Comparison of ENCODE assay signal across 13 cellular contexts in the genomic region with DNA sequence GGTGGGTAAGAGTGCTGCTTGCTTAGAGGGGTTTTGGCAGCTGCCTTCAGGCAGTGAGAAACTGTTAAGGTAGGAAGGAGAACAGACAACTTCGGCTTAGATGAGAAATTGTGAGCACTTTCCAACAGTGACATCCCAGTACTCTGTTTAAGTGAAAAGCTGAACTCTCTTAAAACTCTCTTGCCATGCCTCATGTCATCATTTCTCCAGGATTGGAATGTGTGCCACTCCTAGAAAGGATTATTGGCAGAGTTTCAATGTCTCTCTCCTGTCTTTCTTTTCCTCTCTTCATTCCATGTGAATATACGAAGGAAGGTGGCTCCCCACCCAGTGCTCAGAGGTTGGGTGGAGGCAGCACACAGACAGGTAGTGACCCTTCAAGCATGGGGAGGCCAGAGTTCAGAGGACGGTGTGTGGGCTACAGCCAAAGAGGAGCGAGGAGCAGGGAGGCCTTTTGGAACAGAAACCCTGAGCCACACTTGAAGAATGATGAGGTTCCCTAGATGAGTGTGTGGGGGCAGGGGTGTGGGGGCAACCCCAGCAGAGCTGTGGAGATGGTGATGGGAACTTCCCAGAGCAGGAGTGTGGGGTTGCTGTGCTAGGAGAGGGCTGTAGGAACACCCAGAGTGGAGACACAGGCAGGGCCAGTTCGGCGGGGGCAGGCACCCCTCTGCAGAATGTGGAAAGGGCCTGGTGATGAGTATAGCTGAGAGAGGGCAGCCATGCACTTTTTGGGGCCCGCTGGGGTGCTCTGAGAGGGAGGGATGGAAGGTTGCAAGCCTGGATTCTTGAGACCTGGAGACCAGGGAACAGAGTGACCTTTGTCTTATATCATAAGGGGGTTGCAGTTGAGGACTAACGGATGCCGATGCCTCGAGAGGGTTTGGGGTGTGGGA. TPM values are rescaled to one million over a fixed set of nuclear protein-coding genes. Genes with fewer than 3 reads are reported as not detected.
DNase-seq lines count a peak whose midpoint lies in the region; ATAC-seq, FAIRE-seq and TF ChIP-seq lines count a peak whose summit lies in the region.
"Had no signal": no experiment of that assay in that cellular context is flagged by ENCODE, and none has a peak within 500 bp of the region (broad histone marks: within the 10 kb centered on the region; RNA-seq: fewer than 3 reads in every experiment).

No MANE protein-coding gene starts in this region.

- H3K27me3 ChIP-seq in A673 (replicated peaks; ENCODE audit: insufficient read depth, low read depth, low read length, poor library complexity) (no peaks in the 10 kb centered on the region), H9 (ENCODE audit: insufficient read depth, low read length) (no peaks in the 10 kb centered on the region), left lung (no peaks in the 10 kb centered on the region)

- H3K23ac ChIP-seq in H9 (ENCODE audit: insufficient read length, low read depth, low read length) = no peak overlapping the region

- H3K18ac ChIP-seq in H9 (ENCODE audit: insufficient read length, low read depth, low read length) = no peak overlapping the region

- DNase-seq in A673 (ENCODE audit: low spot score) (no peak), H9 (no peak), left lung (no peak), NCI-H1105 (lab: John Stamatoyannopoulos, UW) (no peak), DMS153 treated with DMSO at 0.1 percent for 48 hours (lab: John Stamatoyannopoulos, UW; ENCODE audit: unreplicated experiment) (no peak), kidney (no peak)
- DNase-seq in activated T-cell treated with anti-CD3 and anti-CD28 coated beads, Interleukin-2, amount 50 U/mL, for 4 hours = no peak
- DNase-seq: activated CD8-positive, alpha-beta memory T cell treated with anti-CD3 and anti-CD28 coated beads, Interleukin-2, amount 50 U/mL, for 4 hours; GOT3; posterior cingulate gyrus; SIG-M5 had no signal

- peak overlapping the region; percentile 13 to 86 (median 75); a peak in 6 of 7 replicates for H3K27ac Mint-ChIP-seq in H9

- H2BK12ac ChIP-seq in H9 (ENCODE audit: insufficient read length, low read depth, low read length) = no peak overlapping the region

- no peak overlapping the region for H3K4me3 Mint-ChIP-seq in H9
- peak overlapping the region; percentile 5 for H3K4me3 Mint-ChIP-seq in activated T-cell treated with anti-CD3 and anti-CD28 coated beads, Interleukin-2, amount 50 U/mL, for 4 hours

- no peak for TF ChIP-seq CTCF in A673 (conservative IDR thresholded peaks at IDR 0.05; ENCODE audit: low read depth, low read length)
- no peak for TF ChIP-seq CTCF in H9 (conservative IDR thresholded peaks at IDR 0.05)
- no peak for TF ChIP-seq CTCF in left lung (IDR thresholded peaks at IDR 0.05)
- no peak for TF ChIP-seq CTCF in kidney (IDR thresholded peaks at IDR 0.05; ENCODE audit: borderline replicate concordance, extremely low read depth, insufficient read depth)

- POLR2A ChIA-PET in A673 (lab: Charles Lee; ENCODE audit: low non-redundant PET) = no interaction called here

- no peak overlapping the region for H3K4ac ChIP-seq in H9 (ENCODE audit: low read depth, low read length)

- WGBS in H9 (ENCODE audit: extremely low coverage, insufficient read length, low lambda C conversion rate) = no CpG with 5 or more reads among the region's 10 CpGs

- no peak overlapping the region for H2BK120ac ChIP-seq in H9 (ENCODE audit: low read depth, low read length, poor library complexity, severe bottlenecking)

- no TSS peak for BruUV-seq in A673 (replicated peaks; lab: Mats Ljungman, UMichigan)

- H4K20me1 ChIP-seq in H9 (ENCODE audit: control insufficient read depth, insufficient read depth, insufficient read length) = no peaks in the 10 kb centered on the region

- no peak overlapping the region for H2BK5ac ChIP-seq in H9 (ENCODE audit: insufficient read length, low read length)

- H3K9me3 ChIP-seq in A673 (ENCODE audit: low read depth, low read length, poor library complexity, severe bottlenecking) (no peaks in the 10 kb centered on the region), H9 (ENCODE audit: control insufficient read depth, low read depth, low read length) (no peaks in the 10 kb centered on the region), left lung (no peaks in the 10 kb centered on the region), kidney (ENCODE audit: control insufficient read depth in 1 of 2, low read length in 2 of 2) (no peaks in the 10 kb centered on the region)

- H2AFZ ChIP-seq in H9 (ENCODE audit: low read length) = no peak overlapping the region

- no peak overlapping the region for H4K5ac ChIP-seq in H9 (ENCODE audit: insufficient read length, low read depth, low read length)

- peak overlapping the region; percentile 32 for H3K27ac ChIP-seq in A673 (ENCODE audit: low read depth, low read length, poor library complexity, severe bottlenecking)
- no peak overlapping the region for H3K27ac ChIP-seq in H9 (ENCODE audit: insufficient read length, low read depth, low read length)
- peak overlapping the region in 1 of 2 donors; percentile 50 for H3K27ac ChIP-seq in left lung
- no peak overlapping the region for H3K27ac ChIP-seq in kidney (ENCODE audit: low read depth in 2 of 2, low read length in 2 of 2)

- no peaks in the 10 kb centered on the region for H3K23me2 ChIP-seq in H9 (ENCODE audit: insufficient read length, low read depth, low read length, poor library complexity, severe bottlenecking)

- H3K79me2 ChIP-seq in H9 (ENCODE audit: insufficient read depth, low read length) = peaks cover 5% of the 10 kb centered on the region; the same call in 1 of the 2 replicates

- H3K36me3 Mint-ChIP-seq in H9 (ENCODE audit: insufficient read depth in 1 of 3, low read depth in 3 of 3) = no peaks in the 10 kb centered on the region; a peak in 1 of 7 replicates
- peaks cover 5% of the 10 kb centered on the region for H3K36me3 Mint-ChIP-seq in activated T-cell treated with anti-CD3 and anti-CD28 coated beads, Interleukin-2, amount 50 U/mL, for 4 hours (ENCODE audit: insufficient read depth)

- H2BK20ac ChIP-seq in H9 (ENCODE audit: low read depth, low read length, poor library complexity, severe bottlenecking) = no peak overlapping the region

- H2AK5ac ChIP-seq in H9 (ENCODE audit: insufficient read length, low read length) = no peak overlapping the region

- H3K9ac ChIP-seq in H9 (ENCODE audit: extremely low read depth, insufficient read length, low read length) (no peak overlapping the region), kidney (ENCODE audit: low read length in 2 of 2) (no peak overlapping the region)

- H3K36me3 ChIP-seq in A673 (ENCODE audit: insufficient read depth, low read length, poor library complexity, severe bottlenecking) (no peaks in the 10 kb centered on the region), left lung (peaks cover 0 to 2% of the 10 kb centered on the region in 2 donors), kidney (ENCODE audit: control insufficient read depth in 1 of 2, insufficient read depth in 2 of 2, low read length in 2 of 2) (no peaks in the 10 kb centered on the region)

- no peak overlapping the region for H4K8ac ChIP-seq in H9 (replicated peaks; ENCODE audit: insufficient read length, low read depth, low read length)

- no peak overlapping the region for H3T11ph ChIP-seq in H9 (ENCODE audit: low read length)

- H3K4me1 Mint-ChIP-seq in H9 = peaks cover 24 to 52% of the 10 kb centered on the region in 2 experiments
- peaks cover 68% of the 10 kb centered on the region for H3K4me1 Mint-ChIP-seq in activated T-cell treated with anti-CD3 and anti-CD28 coated beads, Interleukin-2, amount 50 U/mL, for 4 hours (ENCODE audit: low read depth)

- H4K91ac ChIP-seq in H9 (ENCODE audit: insufficient read length, low read depth, low read length) = no peak overlapping the region

- peaks cover 4% of the 10 kb centered on the region for H3K79me1 ChIP-seq in H9 (ENCODE audit: insufficient read depth, low read depth, low read length, poor library complexity, severe bottlenecking)

- H3K27me3 Mint-ChIP-seq in H9 (ENCODE audit: low read depth) = no peaks in the 10 kb centered on the region
- no peaks in the 10 kb centered on the region for H3K27me3 Mint-ChIP-seq in activated T-cell treated with anti-CD3 and anti-CD28 coated beads, Interleukin-2, amount 50 U/mL, for 4 hours (ENCODE audit: low read depth)

- H3K14ac ChIP-seq in H9 (ENCODE audit: insufficient read depth, low read length) = no peak overlapping the region

- intact Hi-C loops in A673 (cut with micrococcal nuclease; ENCODE audit: unreplicated experiment) (no loop called here), left lung (cut with DNase I) (no loop called here), kidney (cut with DNase I) (no loop called here)

- no peaks in the 10 kb centered on the region for H3K9me3 Mint-ChIP-seq in H9
- no peaks in the 10 kb centered on the region for H3K9me3 Mint-ChIP-seq in activated T-cell treated with anti-CD3 and anti-CD28 coated beads, Interleukin-2, amount 50 U/mL, for 4 hours

- H3K4me3 ChIP-seq in A673 (ENCODE audit: low read depth, low read length, poor library complexity, severe bottlenecking) = no peak overlapping the region
- no peak overlapping the region for H3K4me3 ChIP-seq in left lung
- no peak overlapping the region for H3K4me3 ChIP-seq in kidney (ENCODE audit: low read length in 2 of 2)

- H3K4me2 ChIP-seq in H9 (ENCODE audit: insufficient read depth, insufficient read length, low read length) = no peak overlapping the region

- FAIRE-seq in kidney (lab: Jason Lieb, UNC) = no peak
- FAIRE-seq: GM18507 had no signal

- peaks cover 65% of the 10 kb centered on the region for H3K4me1 ChIP-seq in A673 (ENCODE audit: insufficient read depth, low read length, poor library complexity, severe bottlenecking)
- no peaks in the 10 kb centered on the region; the same call in 1 of the 2 replicates for H3K4me1 ChIP-seq in H9 (ENCODE audit: insufficient read depth, low read length)
- peaks cover 17 to 55% of the 10 kb centered on the region in 2 donors for H3K4me1 ChIP-seq in left lung
- H3K4me1 ChIP-seq in kidney (ENCODE audit: control insufficient read depth in 1 of 2, insufficient read depth in 1 of 2, low read depth in 1 of 2, low read length in 2 of 2) = peaks cover 7% of the 10 kb centered on the region in 2 donors

- peak; percentile 37 to 45 for ATAC-seq in activated T-cell treated with anti-CD3 and anti-CD28 coated beads, Interleukin-2, amount 50 U/mL, for 4 hours
- ATAC-seq in left lung = peak; percentile 12
- ATAC-seq in GM21423 (IDR thresholded peaks at IDR 0.05; ENCODE audit: unreplicated experiment) = no peak

- H3K56ac ChIP-seq in H9 (ENCODE audit: insufficient read length, low read depth, low read length) = no peak overlapping the region

- CTCF ChIA-PET in A673 (lab: Charles Lee) = no interaction called here

- H2BK15ac ChIP-seq in H9 (ENCODE audit: low read depth, low read length) = no peak overlapping the region

RNA-seq across cellular contexts. Expression of gene GALNT2, which starts 58.8 kb away (rescaled TPM):
- total RNA-seq in A673 (2021) = 80.5 and 94.6 TPM in 2 replicates
- total RNA-seq in H9 (2021) = 56.1 and 57.6 TPM in 2 replicates
- 100 to 1,000 TPM in 1 of 3 donors, 10 to 100 TPM in 2; 83.9 to 101 (median 89.1) TPM for total RNA-seq in activated T-cell treated with anti-CD3 and anti-CD28 coated beads, Interleukin-2, amount 50 U/mL, for 4 hours
- total RNA-seq in left lung = 100 to 1,000 TPM in 1 of 2 donors, 10 to 100 TPM in 1; 79.5 to 114 TPM
- total RNA-seq in kidney = 59.2 TPM
- 20.2 TPM for polyA plus RNA-seq in kidney (ENCODE audit: insufficient read depth, low read depth, low replicate concordance)
